In genomic region chr9:122239722-122240121, GRCh38 we compare ENCODE assay signal across 17 cellular contexts. TPM values are rescaled to one million over a fixed set of nuclear protein-coding genes. Genes with fewer than 3 reads are reported as not detected.
"Had no signal": no experiment of that assay in that cellular context is flagged by ENCODE, and none has a peak within 500 bp of the region (broad histone marks: within the 10 kb centered on the region; RNA-seq: fewer than 3 reads in every experiment).

No MANE protein-coding gene starts in this region.

- H3K27me3 ChIP-seq: dorsolateral prefrontal cortex, stomach, transverse colon had no signal

- H3K4me3 ChIP-seq: coronary artery, dorsolateral prefrontal cortex, stomach, thoracic aorta, transverse colon had no signal

- H3K9me3 ChIP-seq: stomach, thoracic aorta, transverse colon had no signal

- DNase-seq: dorsolateral prefrontal cortex; effector CD8-positive, alpha-beta T cell; immature natural killer cell; kidney; left colon; mammary epithelial cell; naive B cell; small intestine; stimulated activated CD4-positive, alpha-beta T cell treated with anti-CD3 and anti-CD28 coated beads, Interleukin-12 subunit alpha, Interleukin-12 subunit beta, amount 100 ng/mL, for 4 hours; stimulated activated naive CD4-positive, alpha-beta T cell; stomach; transverse colon had no signal

- H3K27ac ChIP-seq: coronary artery, dorsolateral prefrontal cortex, parathyroid adenoma, stomach, thoracic aorta, transverse colon had no signal

- H3K4me1 ChIP-seq: parathyroid adenoma, stomach, transverse colon had no signal

- H3K9ac ChIP-seq: parathyroid adenoma had no signal

- H2AFZ ChIP-seq: parathyroid adenoma had no signal

- ATAC-seq: left colon had no signal

RNA-seq across cellular contexts. Expression of gene LHX6, which starts 11.0 kb away (rescaled TPM):
- total RNA-seq: chondrocyte, fibroblast of lung had no signal
- polyA plus RNA-seq: immature natural killer cell had no signal
